In the genomic region with DNA sequence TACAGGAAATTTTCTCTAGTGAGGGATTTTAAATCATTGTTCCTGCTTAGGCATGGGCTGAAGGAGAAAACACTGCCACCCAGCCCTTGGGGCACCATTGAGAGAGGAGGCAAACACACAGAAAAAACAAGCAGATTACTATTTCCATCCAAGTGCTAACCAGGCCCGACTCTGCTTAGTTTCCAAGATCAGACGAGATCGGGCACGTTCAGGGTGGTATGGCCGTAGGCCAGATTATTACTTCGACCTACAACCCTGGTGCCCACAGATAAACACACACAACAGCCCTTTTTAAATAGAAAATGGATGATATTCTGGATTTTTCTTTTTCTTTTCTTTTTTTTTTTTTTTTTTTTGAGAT, we compare ENCODE assay signal across 19 cellular contexts.
"Had no signal": no experiment of that assay in that cellular context is flagged by ENCODE, and none has a peak within 500 bp of the region (broad histone marks: within the 10 kb centered on the region; RNA-seq: fewer than 3 reads in every experiment).

No MANE protein-coding gene starts in this region.

- H3K4me1 ChIP-seq: colonic mucosa, heart right ventricle, upper lobe of left lung had no signal

- DNase-seq: activated CD4-positive, alpha-beta memory T cell treated with anti-CD3 and anti-CD28 coated beads for 36 hours; activated CD4-positive, alpha-beta T cell treated with anti-CD3 and anti-CD28 coated beads for 36 hours; activated gamma-delta T cell; activated T-cell treated with anti-CD3 and anti-CD28 coated beads, Interleukin-2, amount 50 U/mL, for 48 hours; caudate nucleus; colonic mucosa; heart right ventricle; mucosa of descending colon; naive thymus-derived CD4-positive, alpha-beta T cell; retina; stimulated activated CD4-positive, alpha-beta T cell treated with anti-CD3 and anti-CD28 coated beads, Interleukin-15, amount 100 ng/mL, for 24 hours; stimulated activated CD4-positive, alpha-beta T cell treated with anti-CD3 and anti-CD28 coated beads, Interleukin-4, amount 100 ng/mL, for 1 hour; stimulated activated naive B cell treated with anti-CD40 and anti-IgM and Interleukin-4, amounts not matched to agents 10 μg/mL and 1 μg/mL and 100 μg/mL, for 72 hours; T-helper 2 cell had no signal

- H3K27me3 ChIP-seq: colonic mucosa, heart right ventricle, upper lobe of left lung had no signal

- H3K36me3 ChIP-seq: colonic mucosa, heart right ventricle, neutrophil, upper lobe of left lung had no signal

- FAIRE-seq: endometrium, frontal cortex had no signal

- H3K27ac ChIP-seq: colonic mucosa, heart right ventricle, neutrophil, upper lobe of left lung had no signal

- H3K9me3 ChIP-seq: colonic mucosa, heart right ventricle, mucosa of descending colon, neutrophil, upper lobe of left lung had no signal

- H3K4me3 ChIP-seq: colonic mucosa, heart right ventricle, mucosa of descending colon, skin epidermis, upper lobe of left lung had no signal
